In genomic region chr21:44456207-44456914, GRCh38 we compare ENCODE assay signal across 9 cellular contexts. TPM values are rescaled to one million over a fixed set of nuclear protein-coding genes. Genes with fewer than 3 reads are reported as not detected.
DNase-seq lines count a peak whose midpoint lies in the region; ATAC-seq and TF ChIP-seq lines count a peak whose summit lies in the region.
"Had no signal": no experiment of that assay in that cellular context is flagged by ENCODE, and none has a peak within 500 bp of the region (broad histone marks: within the 10 kb centered on the region; RNA-seq: fewer than 3 reads in every experiment).

No MANE protein-coding gene starts in this region.

- peaks cover 6% of the 10 kb centered on the region for H3K9me3 Mint-ChIP-seq in glutamatergic neuron (ENCODE audit: unreplicated experiment)

- H3K4me2 ChIP-seq in DND-41 (ENCODE audit: insufficient read depth, low read length), result peak overlapping the region; percentile 67

- H2AFZ ChIP-seq in DND-41 (ENCODE audit: low read depth, low read length), result no peak overlapping the region

- peaks cover 8% of the 10 kb centered on the region for H3K9me3 ChIP-seq in DND-41 (ENCODE audit: insufficient read depth, low read length, severe bottlenecking)

- peaks cover 10% of the 10 kb centered on the region for H3K4me1 ChIP-seq in DND-41 (ENCODE audit: insufficient read depth, low read length)

- DNase-seq in DND-41 (no peak), glutamatergic neuron (no peak), posterior cingulate gyrus (peak in 6 of 10 donors; percentile 4 to 85 (median 46)), GM10266 (ENCODE audit: extremely low spot score) (no peak)
- DNase-seq in stimulated activated CD4-positive, alpha-beta T cell treated with anti-CD3 and anti-CD28 coated beads, Interleukin-2, amount 100 ng/mL, for 48 hours, result no peak

- TF ChIP-seq CTCF in DND-41 (IDR thresholded peaks at IDR 0.05; ENCODE audit: borderline replicate concordance, extremely low read depth, low read length, poor library complexity, severe bottlenecking) (no peak), VCaP (conservative IDR thresholded peaks at IDR 0.05) (peak; percentile 45), glutamatergic neuron (IDR thresholded peaks at IDR 0.05; ENCODE audit: partially characterized antibody, unreplicated experiment) (no peak), GM10266 (IDR thresholded peaks at IDR 0.05; ENCODE audit: control insufficient read depth, insufficient read depth, low read depth, missing control alignments) (no peak)

- ATAC-seq in DND-41 (ENCODE audit: insufficient read depth, low read depth) (no peak), HG03571 (IDR thresholded peaks at IDR 0.05; ENCODE audit: unreplicated experiment) (no peak), HG03442 (IDR thresholded peaks at IDR 0.05; ENCODE audit: unreplicated experiment) (no peak)

- intact Hi-C loops in posterior cingulate gyrus (cut with DNase I), result no loop called here

- H3K27me3 ChIP-seq in DND-41 (ENCODE audit: insufficient read depth, low read length, poor library complexity), result peaks cover 6% of the 10 kb centered on the region

- H3K4me1 Mint-ChIP-seq in glutamatergic neuron (ENCODE audit: low read depth, unreplicated experiment), result peaks cover 2% of the 10 kb centered on the region

- no peak overlapping the region for H3K27ac Mint-ChIP-seq in glutamatergic neuron (ENCODE audit: unreplicated experiment)

- peak overlapping the region in 1 of 2 experiments; percentile 53; a peak in 1 of 4 replicates for H3K4me3 ChIP-seq in DND-41 (ENCODE audit: low read depth in 1 of 2, low read length in 2 of 2)

- H4K20me1 ChIP-seq in DND-41 (ENCODE audit: insufficient read depth, low read length), result peaks cover 4% of the 10 kb centered on the region; the same call in 1 of the 2 replicates

- no peaks in the 10 kb centered on the region for H3K36me3 ChIP-seq in DND-41 (ENCODE audit: insufficient read depth, low read length)

- H3K36me3 Mint-ChIP-seq in glutamatergic neuron (ENCODE audit: unreplicated experiment), result peaks cover 19% of the 10 kb centered on the region

- H3K27ac ChIP-seq in DND-41 (ENCODE audit: low read length) (no peak overlapping the region), VCaP (peak overlapping the region; percentile 67)
- H3K27ac ChIP-seq: epithelial cell of prostate had no signal

- peak overlapping the region; percentile 38 for H3K4me3 Mint-ChIP-seq in glutamatergic neuron (ENCODE audit: unreplicated experiment)

- peaks cover 6% of the 10 kb centered on the region for H3K27me3 Mint-ChIP-seq in glutamatergic neuron (ENCODE audit: unreplicated experiment)

- H3K79me2 ChIP-seq in DND-41 (ENCODE audit: insufficient read depth, low read length), result no peaks in the 10 kb centered on the region

- peak overlapping the region; percentile 43; the same call in 1 of the 2 replicates for H3K9ac ChIP-seq in DND-41 (ENCODE audit: low read depth, low read length)

RNA-seq across cellular contexts. Expression of gene LRRC3, which starts 1.1 kb away (rescaled TPM):
- total RNA-seq in glutamatergic neuron (ENCODE audit: unreplicated experiment), result 5.8 TPM

Comparison
In these comparisons a context has a peak if more than half of its experiments do, and no peak if none do; other contexts are left out.
1. DNase-seq: peak in posterior cingulate gyrus (6 of 10); none in DND-41 (single experiment), glutamatergic neuron (single experiment), GM10266 (single experiment) and stimulated activated CD4-positive, alpha-beta T cell treated with anti-CD3 and anti-CD28 coated beads, Interleukin-2, amount 100 ng/mL, for 48 hours (0 of 2).